In the genomic region with DNA sequence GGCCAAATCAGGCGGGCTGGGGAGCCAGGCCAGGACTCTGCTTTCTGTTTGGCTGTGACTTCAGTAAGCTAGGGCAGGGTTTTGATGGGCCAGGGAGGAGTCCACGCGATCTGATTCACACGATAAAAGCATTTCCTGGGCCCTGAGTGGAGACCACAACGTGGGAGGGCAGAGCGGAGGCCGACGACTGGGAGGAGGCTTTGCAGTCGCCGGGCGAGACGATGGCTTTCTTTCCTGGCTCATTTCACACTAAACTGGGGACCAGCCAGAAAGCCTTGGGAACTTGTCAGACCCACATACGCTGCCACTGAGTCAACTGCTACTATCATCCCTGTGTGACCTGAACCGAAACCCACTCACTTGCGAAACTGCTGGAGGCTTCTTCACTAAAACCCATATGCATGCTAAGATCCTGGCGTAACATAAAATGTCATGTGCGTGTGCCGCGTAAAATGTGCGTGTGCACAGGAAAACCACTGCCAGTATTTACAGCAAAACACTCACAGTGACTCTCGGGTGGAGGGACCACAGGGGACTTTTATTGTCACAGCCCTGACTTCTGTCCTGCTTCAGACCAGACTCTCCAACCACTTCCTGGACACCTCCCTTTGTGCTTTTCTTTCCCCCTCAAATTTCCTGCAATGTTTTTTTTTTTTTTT, we compare ENCODE assay signal across 9 cellular contexts. TPM values are rescaled to one million over a fixed set of nuclear protein-coding genes. Genes with fewer than 3 reads are reported as not detected.
DNase-seq lines count a peak whose midpoint lies in the region; ATAC-seq, FAIRE-seq and TF ChIP-seq lines count a peak whose summit lies in the region.
"Had no signal": no experiment of that assay in that cellular context is flagged by ENCODE, and none has a peak within 500 bp of the region (broad histone marks: within the 10 kb centered on the region; RNA-seq: fewer than 3 reads in every experiment).

No MANE protein-coding gene starts in this region.

- no peak overlapping the region for H2AK5ac ChIP-seq in trophoblast cell (ENCODE audit: low read length)

- no peaks in the 10 kb centered on the region for H3K36me3 ChIP-seq in trophoblast cell (ENCODE audit: control insufficient read depth in 1 of 2, insufficient read depth in 2 of 2, low read length in 2 of 2)
- no peaks in the 10 kb centered on the region for H3K36me3 ChIP-seq in tibial nerve
- H3K36me3 ChIP-seq: ovary had no signal

- H3K27ac ChIP-seq in trophoblast cell (ENCODE audit: low read depth, low read length) (no peak overlapping the region), tibial nerve (peak overlapping the region; percentile 3 to 83 (median 82))
- H3K27ac ChIP-seq: ovary had no signal

- FAIRE-seq in endometrium (lab: Jason Lieb, UNC) = peak; percentile 45

- no peaks in the 10 kb centered on the region for H3K79me1 ChIP-seq in trophoblast cell (ENCODE audit: low read length)

- TF ChIP-seq CTCF in activated CD8-positive, alpha-beta T cell treated with anti-CD3 and anti-CD28 coated beads for 36 hours (IDR thresholded peaks at IDR 0.05) = no peak
- no peak for TF ChIP-seq CTCF in tibial nerve (IDR thresholded peaks at IDR 0.05)

- H3K27me3 Mint-ChIP-seq in activated CD8-positive, alpha-beta T cell treated with anti-CD3 and anti-CD28 coated beads for 36 hours = no peaks in the 10 kb centered on the region

- no peak overlapping the region for H4K8ac ChIP-seq in trophoblast cell (ENCODE audit: low read depth, low read length)

- H4K91ac ChIP-seq in trophoblast cell (ENCODE audit: low read depth, low read length) = no peak overlapping the region

- no peak overlapping the region for H4K12ac ChIP-seq in trophoblast cell (ENCODE audit: low read depth, low read length)

- intact Hi-C loops in activated CD8-positive, alpha-beta T cell treated with anti-CD3 and anti-CD28 coated beads for 36 hours (cut with micrococcal nuclease) = no loop called here

- no peak overlapping the region for H3K14ac ChIP-seq in trophoblast cell (ENCODE audit: low read length)

- no peak overlapping the region for H3K9ac ChIP-seq in trophoblast cell (ENCODE audit: low read length)

- no peak overlapping the region for H3K18ac ChIP-seq in trophoblast cell (ENCODE audit: low read length)

- H2BK5ac ChIP-seq in trophoblast cell (ENCODE audit: low read depth, low read length, poor library complexity) = no peak overlapping the region

- DNase-seq in GM04503 (ENCODE audit: low read depth) (peak; percentile 98), trophoblast cell (peak; percentile 64 to 70), tibial nerve (ENCODE audit: low spot score in 2 of 2) (peak; percentile 47 to 85), HuH-7 (ENCODE audit: low spot score) (no peak)
- peak; percentile 88 for DNase-seq in activated CD8-positive, alpha-beta T cell treated with anti-CD3 and anti-CD28 coated beads for 36 hours

- H3K4me3 ChIP-seq in trophoblast cell (ENCODE audit: low read depth, low read length) (no peak overlapping the region), tibial nerve (peak overlapping the region in 2 of 4 donors; percentile 20 to 34)
- H3K4me3 ChIP-seq: ovary had no signal

- no peaks in the 10 kb centered on the region for H3K79me2 ChIP-seq in trophoblast cell (ENCODE audit: control insufficient read depth, insufficient read depth, low read length, poor library complexity)

- H3K4me3 Mint-ChIP-seq in activated CD8-positive, alpha-beta T cell treated with anti-CD3 and anti-CD28 coated beads for 36 hours = peak overlapping the region; percentile 58

- H3K9me3 Mint-ChIP-seq in activated CD8-positive, alpha-beta T cell treated with anti-CD3 and anti-CD28 coated beads for 36 hours = no peaks in the 10 kb centered on the region

- no CpG with 5 or more reads among the region's 21 CpGs for WGBS in trophoblast cell (ENCODE audit: extremely low coverage, insufficient coverage, insufficient read length)
- WGBS in tibial nerve, 2 donors = 56 to 65% methylated on average over 21 of the region's 21 CpGs

- no peak overlapping the region for H2BK12ac ChIP-seq in trophoblast cell (ENCODE audit: low read length)

- no peaks in the 10 kb centered on the region for H3K4me1 ChIP-seq in trophoblast cell (ENCODE audit: control insufficient read depth in 1 of 2, insufficient read depth in 2 of 2, low read length in 2 of 2)
- peaks cover 0 to 26% (median 5%) of the 10 kb centered on the region in 4 donors for H3K4me1 ChIP-seq in tibial nerve

- H3K36me3 Mint-ChIP-seq in activated CD8-positive, alpha-beta T cell treated with anti-CD3 and anti-CD28 coated beads for 36 hours (ENCODE audit: low read depth) = no peaks in the 10 kb centered on the region

- H3K23ac ChIP-seq in trophoblast cell (ENCODE audit: low read length) = no peak overlapping the region

- H3K27ac Mint-ChIP-seq in activated CD8-positive, alpha-beta T cell treated with anti-CD3 and anti-CD28 coated beads for 36 hours = peak overlapping the region; percentile 90

- no peak overlapping the region for H3K4ac ChIP-seq in trophoblast cell (ENCODE audit: low read depth, low read length)

- no peak overlapping the region for H2AFZ ChIP-seq in trophoblast cell (ENCODE audit: insufficient read depth, low read length, poor library complexity)

- H3K27me3 ChIP-seq in trophoblast cell (ENCODE audit: insufficient read depth, low read length) (no peaks in the 10 kb centered on the region), tibial nerve (no peaks in the 10 kb centered on the region)
- H3K27me3 ChIP-seq: ovary had no signal

- peak; percentile 63 to 88 for TF ChIP-seq EP300 in tibial nerve (IDR thresholded peaks at IDR 0.05)

- H3K9me3 ChIP-seq in trophoblast cell (ENCODE audit: insufficient read depth, low read depth, low read length) (peaks cover 6% of the 10 kb centered on the region), tibial nerve (no peaks in the 10 kb centered on the region)
- H3K9me3 ChIP-seq: ovary had no signal

- TF ChIP-seq POLR2A in tibial nerve (IDR thresholded peaks at IDR 0.05) = peak in 1 of 2 donors; percentile 21

- CTCF ChIA-PET in activated CD8-positive, alpha-beta T cell treated with anti-CD3 and anti-CD28 coated beads for 36 hours (lab: Charles Lee) = interaction anchor here (0.7 to 5.2 kb wide), 7 partner anchors 8 to 166 kb away, joined by 3 to 33 read pairs (median 3); no protein-coding TSS in a partner anchor

- H2BK120ac ChIP-seq in trophoblast cell (ENCODE audit: insufficient read depth, low read length, poor library complexity) = no peak overlapping the region

- ATAC-seq in HG03460 (IDR thresholded peaks at IDR 0.05; ENCODE audit: unreplicated experiment) (peak; percentile 62), HG02678 (IDR thresholded peaks at IDR 0.05; ENCODE audit: unreplicated experiment) (no peak)
- ATAC-seq in activated CD8-positive, alpha-beta T cell treated with anti-CD3 and anti-CD28 coated beads for 36 hours = peak; percentile 87

- no peak overlapping the region for H3K4me2 ChIP-seq in trophoblast cell (ENCODE audit: low read length)

- POLR2A ChIA-PET in activated CD8-positive, alpha-beta T cell treated with anti-CD3 and anti-CD28 coated beads for 36 hours (lab: Charles Lee) = interaction anchor here (1.1 to 2.1 kb wide), 2 partner anchors 9 to 44 kb away, joined by 6 to 7 read pairs; no protein-coding TSS in a partner anchor

- H3K4me1 Mint-ChIP-seq in activated CD8-positive, alpha-beta T cell treated with anti-CD3 and anti-CD28 coated beads for 36 hours (ENCODE audit: low read depth) = peaks cover 35% of the 10 kb centered on the region

RNA-seq across cellular contexts. Expression of a gene that starts 14.2 kb away (rescaled TPM):
- 10 to 100 TPM; 19.9 to 20.4 TPM for total RNA-seq in activated CD8-positive, alpha-beta T cell treated with anti-CD3 and anti-CD28 coated beads for 36 hours
- 11.1 and 11.6 TPM in 2 replicates for polyA plus RNA-seq in trophoblast cell (2013)
- 10 to 100 TPM; 33.1 to 99.0 (median 73.5) TPM for total RNA-seq in tibial nerve

RNA-seq across cellular contexts. Expression of a gene that starts 22.1 kb away (rescaled TPM):
- under 1 TPM in 1 of 2 experiments, not detected in 1; 0.23 TPM for total RNA-seq in activated CD8-positive, alpha-beta T cell treated with anti-CD3 and anti-CD28 coated beads for 36 hours
- 5.7 and 6.8 TPM in 2 replicates for polyA plus RNA-seq in trophoblast cell (2013)
- 10 to 100 TPM; 40.2 to 59.2 (median 48.8) TPM for total RNA-seq in tibial nerve

RNA-seq across cellular contexts. Expression of a gene that starts 24.4 kb away (rescaled TPM):
- not detected for total RNA-seq in activated CD8-positive, alpha-beta T cell treated with anti-CD3 and anti-CD28 coated beads for 36 hours
- polyA plus RNA-seq in trophoblast cell (2013) = 0.23 and 0.50 TPM in 2 replicates
- 10 to 100 TPM in 3 of 4 donors, 1 to 10 TPM in 1; 6.6 to 23.5 (median 14.1) TPM for total RNA-seq in tibial nerve

RNA-seq across cellular contexts. Expression of a gene that starts 48.0 kb away (rescaled TPM):
- total RNA-seq in activated CD8-positive, alpha-beta T cell treated with anti-CD3 and anti-CD28 coated beads for 36 hours = under 1 TPM in 1 of 2 experiments, not detected in 1; 0.34 TPM
- polyA plus RNA-seq in trophoblast cell (2013) = 0.07 TPM in 1 of 2 replicates, not detected in the other
- not detected for total RNA-seq in tibial nerve
- total RNA-seq: ovary had no signal
- polyA plus RNA-seq: ovary had no signal

Comparison
In these comparisons a context has a peak if more than half of its experiments do, and no peak if none do; other contexts are left out.
1. RNA of a gene that starts 22.1 kb away (total RNA-seq): 40.2 to 59.2 TPM in tibial nerve; 0.23 TPM in activated CD8-positive, alpha-beta T cell treated with anti-CD3 and anti-CD28 coated beads for 36 hours; every median in the first group is over 10 times any median in the second.
2. RNA of a gene that starts 24.4 kb away (total RNA-seq): 6.6 to 23.5 TPM in tibial nerve; not detected in activated CD8-positive, alpha-beta T cell treated with anti-CD3 and anti-CD28 coated beads for 36 hours; every median in the first group is over 4 times any median in the second.